8 cellular contexts compared by ENCODE assay signal in the genomic region with DNA sequence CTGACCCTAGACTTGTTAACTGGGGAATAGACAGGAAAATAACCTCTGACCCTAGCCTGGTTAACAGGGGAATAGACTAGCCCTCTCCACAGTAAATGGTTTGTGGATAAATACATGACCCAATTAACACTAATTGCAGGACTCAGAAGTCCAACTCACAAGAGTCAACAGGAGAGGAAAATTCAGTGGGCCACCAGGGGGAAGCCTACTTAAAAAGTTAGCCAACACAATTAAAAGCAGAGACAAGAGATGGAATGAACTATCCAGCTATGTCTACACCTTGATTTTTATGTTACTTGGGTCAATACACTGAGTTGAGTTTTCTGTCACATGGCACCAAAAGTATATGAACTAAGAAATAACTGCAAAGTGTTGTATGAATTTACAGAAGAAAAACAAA.
DNase-seq lines count a peak whose midpoint lies in the region; ATAC-seq lines count a peak whose summit lies in the region.

No MANE protein-coding gene starts in this region.

- DNase-seq in activated CD4-positive, CD25-positive, alpha-beta regulatory T cell treated with anti-CD3 and anti-CD28 coated beads, Interleukin-2, amount 50 U/mL, for 16 hours (ENCODE audit: low read depth, low spot score), result peak; percentile 36
- no peak for DNase-seq in activated CD4-positive, CD25-positive, alpha-beta regulatory T cell treated with anti-CD3 and anti-CD28 coated beads, Interleukin-2, amount 50 U/mL, for 72 hours
- DNase-seq in KBM-7, result peak; percentile 67
- DNase-seq in activated CD8-positive, alpha-beta memory T cell treated with anti-CD3 and anti-CD28 coated beads for 4 hours (ENCODE audit: low read depth in 2 of 2), result peak; percentile 44 to 59
- peak; percentile 19 for DNase-seq in fibroblast of peridontal ligament (ENCODE audit: extremely low read depth)
- DNase-seq in stimulated activated CD4-positive, alpha-beta T cell treated with anti-CD3 and anti-CD28 coated beads, Interleukin-12 subunit alpha, Interleukin-12 subunit beta, amount 100 ng/mL, for 48 hours (ENCODE audit: low read depth in 2 of 3, low spot score in 1 of 3), result peak in 2 of 3 donors; percentile 26 to 34
- no peak for DNase-seq in ureter (ENCODE audit: low spot score)

- in situ Hi-C loops in KBM-7 (cut with MboI; ENCODE audit: low pct_unique_long_range_greater_than_20kb, low sequenced_read_pairs), result loop anchor here (25.0 kb wide), 1 partner anchor 161 kb away; no protein-coding TSS in a partner anchor

- ATAC-seq in GM21737 (IDR thresholded peaks at IDR 0.05; ENCODE audit: unreplicated experiment), result no peak

Comparison
In these comparisons a context has a peak if more than half of its experiments do, and no peak if none do; other contexts are left out.
1. DNase-seq: peak in activated CD4-positive, CD25-positive, alpha-beta regulatory T cell treated with anti-CD3 and anti-CD28 coated beads, Interleukin-2, amount 50 U/mL, for 16 hours (single experiment), KBM-7 (single experiment), activated CD8-positive, alpha-beta memory T cell treated with anti-CD3 and anti-CD28 coated beads for 4 hours (2 of 2), fibroblast of peridontal ligament (single experiment) and stimulated activated CD4-positive, alpha-beta T cell treated with anti-CD3 and anti-CD28 coated beads, Interleukin-12 subunit alpha, Interleukin-12 subunit beta, amount 100 ng/mL, for 48 hours (2 of 3); none in activated CD4-positive, CD25-positive, alpha-beta regulatory T cell treated with anti-CD3 and anti-CD28 coated beads, Interleukin-2, amount 50 U/mL, for 72 hours (single experiment) and ureter (single experiment).